ENCODE assay signal across 2 cellular contexts in genomic region chr10:35563266-35563891, GRCh38.
TF ChIP-seq lines count a peak whose summit lies in the region.

No MANE protein-coding gene starts in this region.

TF ChIP-seq in HEK293T, 16 proteins besides CTCF, POLR2A, EP300 and RAD21 (continued from another document):
- TF ChIP-seq ELF4 (IDR thresholded peaks at IDR 0.05) (no peak), L3MBTL2 (conservative IDR thresholded peaks at IDR 0.05) (no peak), PKNOX1 (IDR thresholded peaks at IDR 0.05) (peak; percentile 38), FOXK2 (IDR thresholded peaks at IDR 0.05) (no peak), NFRKB (IDR thresholded peaks at IDR 0.05) (no peak)

TF ChIP-seq in H1, 55 proteins besides CTCF, POLR2A, EP300 and RAD21:
- TF ChIP-seq BACH1 (IDR thresholded peaks at IDR 0.05; ENCODE audit: low read length): no peak
- TF ChIP-seq SIX5 (IDR thresholded peaks at IDR 0.05; ENCODE audit: low read depth, low read length): no peak
- TF ChIP-seq POLR2AphosphoS5 (IDR thresholded peaks at IDR 0.05; ENCODE audit: low read depth, low read length): no peak
- TF ChIP-seq KDM4A (IDR thresholded peaks at IDR 0.05; ENCODE audit: low read depth, low read length, severe bottlenecking): no peak
- TF ChIP-seq YY1 (IDR thresholded peaks at IDR 0.05; ENCODE audit: low read depth, low read length): 0 out of 2 replicates have a peak, but pooled peaks have one; percentile 37
- 0 out of 4 replicates have a peak, but pooled peaks have one; percentile 36 to 79 for TF ChIP-seq SIN3A (conservative IDR thresholded peaks at IDR 0.05 in 1 of 2, IDR thresholded peaks at IDR 0.05 in 1 of 2; ENCODE audit: low read depth in 1 of 2, low read length in 2 of 2)
- TF ChIP-seq USF2 (IDR thresholded peaks at IDR 0.05; ENCODE audit: low read length): no peak
- peak; percentile 66 for TF ChIP-seq CREB1 (IDR thresholded peaks at IDR 0.05)
- no peak for TF ChIP-seq RXRA (IDR thresholded peaks at IDR 0.05; ENCODE audit: insufficient read depth, low read depth, low read length)
- no peak for TF ChIP-seq GABPA (IDR thresholded peaks at IDR 0.05; ENCODE audit: borderline replicate concordance, insufficient read depth, low read length)
- TF ChIP-seq NANOG (IDR thresholded peaks at IDR 0.05; ENCODE audit: insufficient read depth, low read depth, low read length, poor library complexity, severe bottlenecking): no peak
- TF ChIP-seq TAF7 (optimal IDR thresholded peaks at IDR 0.05; ENCODE audit: borderline replicate concordance, low read depth, low read length): no peak
- TF ChIP-seq CEBPB (IDR thresholded peaks at IDR 0.05; ENCODE audit: low read depth, low read length): no peak
- TF ChIP-seq ASH2L (IDR thresholded peaks at IDR 0.05; ENCODE audit: low read length): no peak
- TF ChIP-seq GTF2F1 (IDR thresholded peaks at IDR 0.05; ENCODE audit: borderline replicate concordance, low read depth, low read length): no peak
- TF ChIP-seq EGR1 (IDR thresholded peaks at IDR 0.05; ENCODE audit: borderline replicate concordance, low read depth, low read length): no peak
- no peak for TF ChIP-seq CHD2 (IDR thresholded peaks at IDR 0.05; ENCODE audit: low read length)
